In the genomic region with DNA sequence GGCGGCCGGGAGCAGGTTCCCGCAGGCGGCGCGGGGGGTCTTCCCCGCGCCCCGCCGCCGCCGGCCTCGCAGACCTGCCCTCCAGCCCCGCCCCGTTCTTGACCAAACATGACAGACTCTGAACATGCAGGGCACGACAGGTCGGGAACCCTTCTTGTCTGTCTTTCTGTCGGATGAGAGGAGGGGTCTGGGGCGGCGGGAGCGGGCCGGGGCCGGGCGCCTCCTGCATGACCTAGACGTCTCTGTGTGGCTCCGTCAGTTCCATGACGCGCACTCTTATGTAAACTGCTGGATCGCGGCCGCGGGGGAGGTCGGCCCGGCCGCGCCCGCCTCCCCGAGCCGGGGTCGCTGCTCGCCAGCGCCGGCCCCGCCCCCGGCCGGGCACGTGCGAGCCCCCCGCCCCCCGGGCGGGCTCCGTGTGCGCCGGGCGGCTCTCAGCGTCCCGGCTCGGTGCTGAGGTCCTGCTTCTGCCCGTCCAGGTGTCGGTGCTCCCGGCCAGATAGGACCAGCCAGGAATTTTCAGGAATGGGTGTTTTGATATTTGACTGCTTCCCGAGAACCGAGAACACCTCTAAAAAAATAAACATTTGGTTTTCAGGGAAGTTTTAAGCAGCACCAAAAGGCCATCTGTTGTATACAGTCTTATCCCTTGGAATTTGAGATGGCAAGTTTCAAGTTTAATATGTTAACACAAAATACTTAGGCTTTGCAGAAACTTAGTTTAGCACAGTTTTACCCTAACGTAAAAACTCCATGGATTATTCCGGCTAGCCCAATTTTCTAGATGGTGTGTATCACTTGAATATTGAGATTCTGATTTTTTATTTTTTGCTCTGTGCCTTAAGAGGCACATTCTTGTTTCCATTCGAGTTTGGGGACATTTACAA, we compare ENCODE assay signal across 8 cellular contexts. TPM values are rescaled to one million over a fixed set of nuclear protein-coding genes. Genes with fewer than 3 reads are reported as not detected.
A peak's percentile ranks its signal among the peaks of the same experiment; 100 is the strongest.
DNase-seq lines count a peak whose midpoint lies in the region; ATAC-seq and TF ChIP-seq lines count a peak whose summit lies in the region.

No MANE protein-coding gene starts in this region.

- H3K27me3 ChIP-seq in transverse colon: no peaks in the 10 kb centered on the region

- WGBS in transverse colon (ENCODE audit: low coverage in 1 of 2), 2 donors: 0 to 1% methylated on average over 3 to 26 of the region's 66 CpGs

- peaks cover 5 to 19% (median 11%) of the 10 kb centered on the region in 4 donors for H3K4me1 ChIP-seq in transverse colon

- peak; percentile 69 for TF ChIP-seq POLR2A in transverse colon (IDR thresholded peaks at IDR 0.05)

- H3K4me3 ChIP-seq in GM12864 (ENCODE audit: low read depth, low read length) (peak overlapping the region; percentile 87), transverse colon (peak overlapping the region; percentile 70 to 100 (median 92))

- H3K36me3 Mint-ChIP-seq in activated naive CD8-positive, alpha-beta T cell treated with anti-CD3 and anti-CD28 coated beads, Interleukin-2, amount 50 U/mL, for 24 hours (ENCODE audit: low read depth): no peaks in the 10 kb centered on the region

- no peaks in the 10 kb centered on the region for H3K9me3 Mint-ChIP-seq in activated naive CD8-positive, alpha-beta T cell treated with anti-CD3 and anti-CD28 coated beads, Interleukin-2, amount 50 U/mL, for 24 hours

- H3K36me3 ChIP-seq in transverse colon: no peaks in the 10 kb centered on the region

- intact Hi-C loops in cardiac septum (cut with DNase I): loop anchor here (1.0 to 2.0 kb wide), 2 partner anchors 21 to 220 kb away; a partner anchor contains a TSS
- intact Hi-C loops in transverse colon (cut with DNase I; ENCODE audit: low total_unique reads): loop anchor here (10.0 kb wide), 1 partner anchor 221 kb away; a partner anchor contains a TSS

- TF ChIP-seq EP300 in transverse colon (IDR thresholded peaks at IDR 0.05; ENCODE audit: low read depth): no peak

- in situ Hi-C loops in transverse colon (cut with MboI; ENCODE audit: low pct_ligation_motif_present in 1 of 4, low pct_unique_long_range_greater_than_20kb in 1 of 4, low sequenced_read_pairs in 3 of 4): no loop called here

- peak overlapping the region; percentile 95 for H3K27ac Mint-ChIP-seq in activated naive CD8-positive, alpha-beta T cell treated with anti-CD3 and anti-CD28 coated beads, Interleukin-2, amount 50 U/mL, for 24 hours

- H3K4me3 Mint-ChIP-seq in activated naive CD8-positive, alpha-beta T cell treated with anti-CD3 and anti-CD28 coated beads, Interleukin-2, amount 50 U/mL, for 24 hours: peak overlapping the region; percentile 88

- peaks cover 29% of the 10 kb centered on the region for H3K4me1 Mint-ChIP-seq in activated naive CD8-positive, alpha-beta T cell treated with anti-CD3 and anti-CD28 coated beads, Interleukin-2, amount 50 U/mL, for 24 hours

- ATAC-seq in HG02610 (IDR thresholded peaks at IDR 0.05; ENCODE audit: unreplicated experiment): peak; percentile 58
- peak; percentile 80 for ATAC-seq in activated naive CD8-positive, alpha-beta T cell treated with anti-CD3 and anti-CD28 coated beads, Interleukin-2, amount 50 U/mL, for 24 hours

- peak overlapping the region; percentile 99 to 100 (median 100) for H3K27ac ChIP-seq in transverse colon

- TF ChIP-seq CTCF in GM12864 (IDR thresholded peaks at IDR 0.05; ENCODE audit: low read depth, low read length, missing control alignments): no peak
- TF ChIP-seq CTCF in transverse colon (IDR thresholded peaks at IDR 0.05): no peak

- no peaks in the 10 kb centered on the region for H3K9me3 ChIP-seq in transverse colon

- peak; percentile 59 for DNase-seq in GM12864 (ENCODE audit: low read depth)
- peak; percentile 72 for DNase-seq in NCI-H1092 (lab: John Stamatoyannopoulos, UW)
- DNase-seq in SW 1271 (lab: John Stamatoyannopoulos, UW): peak; percentile 66 to 83
- DNase-seq in activated naive CD8-positive, alpha-beta T cell treated with anti-CD3 and anti-CD28 coated beads, Interleukin-2, amount 50 U/mL, for 24 hours: peak; percentile 82
- DNase-seq in cardiac septum (ENCODE audit: low spot score): peak; percentile 92
- DNase-seq in pons (ENCODE audit: low spot score): peak; percentile 81
- DNase-seq in transverse colon: peak; percentile 87

- H3K27me3 Mint-ChIP-seq in activated naive CD8-positive, alpha-beta T cell treated with anti-CD3 and anti-CD28 coated beads, Interleukin-2, amount 50 U/mL, for 24 hours: no peaks in the 10 kb centered on the region

RNA-seq across cellular contexts. Expression of a gene that starts 0.7 kb away (rescaled TPM):
- total RNA-seq in cardiac septum (19.1 TPM), transverse colon (10 to 100 TPM in 1 of 4 donors, 1 to 10 TPM in 3; 2.8 to 13.0 (median 8.5) TPM)

RNA-seq across cellular contexts. Expression of a gene that starts 21.3 kb away (rescaled TPM):
- total RNA-seq in cardiac septum (9.6 TPM), transverse colon (10 to 100 TPM in 2 of 4 donors, 1 to 10 TPM in 2; 1.6 to 83.2 (median 12.1) TPM)

Comparison
In these comparisons a context has a peak if more than half of its experiments do, and no peak if none do; other contexts are left out.
1. Peak in every context shown above with its lines: DNase-seq, ATAC-seq, H3K4me3 ChIP-seq and H3K27ac ChIP-seq.